Comparison of ENCODE assay signal across 22 cellular contexts in the genomic region with DNA sequence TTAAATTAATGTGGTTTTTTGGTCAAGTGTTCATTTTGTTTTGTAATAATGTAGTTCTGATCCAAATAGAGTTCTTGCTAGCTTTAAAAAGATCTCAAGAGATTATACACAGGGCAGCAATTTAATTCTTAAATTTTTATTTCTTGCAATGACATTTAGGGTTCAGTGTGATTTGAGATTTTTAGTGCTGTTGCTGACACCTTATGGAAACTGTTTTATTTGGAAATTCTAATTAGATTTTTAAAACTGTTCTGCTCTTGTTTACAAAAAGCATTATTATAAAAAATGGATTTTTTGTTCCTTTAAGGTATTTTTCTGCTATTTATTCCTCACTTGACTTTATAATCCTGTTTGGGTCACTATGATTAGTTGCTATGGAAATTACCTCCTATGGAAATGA.
DNase-seq lines count a peak whose midpoint lies in the region; ATAC-seq and TF ChIP-seq lines count a peak whose summit lies in the region.
"Had no signal": no experiment of that assay in that cellular context is flagged by ENCODE, and none has a peak within 500 bp of the region (broad histone marks: within the 10 kb centered on the region; RNA-seq: fewer than 3 reads in every experiment).

No MANE protein-coding gene starts in this region.

- H3K27ac ChIP-seq in neural progenitor cell, result no peak overlapping the region
- H3K27ac ChIP-seq: C4-2B, Peyer's patch had no signal

- no peaks in the 10 kb centered on the region for H3K9me3 ChIP-seq in Loucy (ENCODE audit: insufficient read depth, low read depth, low read length)
- no peaks in the 10 kb centered on the region for H3K9me3 ChIP-seq in neural progenitor cell (ENCODE audit: low read depth)
- H3K9me3 ChIP-seq: MG63, Peyer's patch had no signal

- H3K36me3 Mint-ChIP-seq in chondrocyte (ENCODE audit: low read depth), result no peaks in the 10 kb centered on the region
- peaks cover 5% of the 10 kb centered on the region for H3K36me3 Mint-ChIP-seq in neural progenitor cell

- H4K20me1 ChIP-seq in Loucy (ENCODE audit: insufficient read depth, low read length, poor library complexity, severe bottlenecking) (no peaks in the 10 kb centered on the region), neural progenitor cell (ENCODE audit: low read depth) (no peaks in the 10 kb centered on the region)

- no peak overlapping the region for H3K4me3 ChIP-seq in Loucy (ENCODE audit: low read length, poor library complexity, severe bottlenecking)
- H3K4me3 ChIP-seq in neural progenitor cell, result no peak overlapping the region
- H3K4me3 ChIP-seq: K562, MG63, Peyer's patch had no signal

- H3K4me1 Mint-ChIP-seq in chondrocyte (ENCODE audit: low read depth) (peaks cover 12% of the 10 kb centered on the region), neural progenitor cell (peaks cover 11% of the 10 kb centered on the region)

- no peaks in the 10 kb centered on the region for H3K27me3 ChIP-seq in Loucy (ENCODE audit: insufficient read depth, low read length, poor library complexity, severe bottlenecking)
- H3K27me3 ChIP-seq in neural progenitor cell, result no peaks in the 10 kb centered on the region
- H3K27me3 ChIP-seq: MG63, Peyer's patch had no signal

- H3K9me3 Mint-ChIP-seq in chondrocyte (ENCODE audit: low read depth), result no peaks in the 10 kb centered on the region
- no peaks in the 10 kb centered on the region for H3K9me3 Mint-ChIP-seq in neural progenitor cell
- H3K9me3 Mint-ChIP-seq: H9 had no signal

- no peaks in the 10 kb centered on the region for H3K9me2 ChIP-seq in Loucy (replicated peaks; ENCODE audit: low read depth, low read length)

- H3K79me2 ChIP-seq in Loucy (ENCODE audit: insufficient read depth, low read length) (no peaks in the 10 kb centered on the region), neural progenitor cell (ENCODE audit: low read depth) (no peaks in the 10 kb centered on the region)

- H3K36me3 ChIP-seq in Loucy (ENCODE audit: insufficient read depth, low read length) (peaks cover 5% of the 10 kb centered on the region; the same call in 1 of the 2 replicates), neural progenitor cell (peaks cover 17% of the 10 kb centered on the region)
- H3K36me3 ChIP-seq: MG63, Peyer's patch had no signal

- H3K27me3 Mint-ChIP-seq in chondrocyte (ENCODE audit: low read depth) (no peaks in the 10 kb centered on the region), neural progenitor cell (ENCODE audit: insufficient read depth, low read depth) (no peaks in the 10 kb centered on the region)
- H3K27me3 Mint-ChIP-seq: B cell had no signal

- H2AFZ ChIP-seq in Loucy (ENCODE audit: low read length) (no peak overlapping the region), neural progenitor cell (replicated peaks) (no peak overlapping the region)

- TF ChIP-seq CTCF in Loucy (conservative IDR thresholded peaks at IDR 0.05; ENCODE audit: low read length) (no peak; the same call in 1 of the 2 replicates), chondrocyte (IDR thresholded peaks at IDR 0.05) (peak; percentile 50), neural progenitor cell (IDR thresholded peaks at IDR 0.05) (no peak)

- H3K4me1 ChIP-seq in Loucy (ENCODE audit: insufficient read depth, low read length, poor library complexity, severe bottlenecking), result peaks cover 48% of the 10 kb centered on the region
- H3K4me1 ChIP-seq in neural progenitor cell, result no peaks in the 10 kb centered on the region
- H3K4me1 ChIP-seq: Peyer's patch had no signal

- H3K4me3 Mint-ChIP-seq in chondrocyte (ENCODE audit: unreplicated experiment) (no peak overlapping the region), neural progenitor cell (no peak overlapping the region)
- H3K4me3 Mint-ChIP-seq: B cell, H9 had no signal

- no peak for ATAC-seq in HG02852 (IDR thresholded peaks at IDR 0.05; ENCODE audit: unreplicated experiment)
- ATAC-seq: K562, SK-N-SH treated with all-trans-retinoic acid at 6 μM for 48 hours had no signal

- H3K27ac Mint-ChIP-seq in chondrocyte (ENCODE audit: unreplicated experiment) (no peak overlapping the region), neural progenitor cell (peak overlapping the region; percentile 24)
- H3K27ac Mint-ChIP-seq: H9 had no signal

- H3K4me2 ChIP-seq in Loucy (ENCODE audit: low read depth, low read length, poor library complexity, severe bottlenecking) (peak overlapping the region; percentile 2), neural progenitor cell (no peak overlapping the region)

- DNase-seq in chondrocyte (ENCODE audit: low spot score) (no peak), neural progenitor cell (ENCODE audit: low spot score) (no peak), GM19240 (ENCODE audit: insufficient read length, low spot score) (no peak), T1000 (lab: John Stamatoyannopoulos, UW) (no peak), SIG-M5 (lab: John Stamatoyannopoulos, UW) (no peak)
- DNase-seq: Calu3, H9, MG63, NCI-H1105 treated with DMSO at 0.1 percent for 48 hours, NCI-H146, NCI-H1930, NCI-H2107, NCI-H446 treated with DMSO at 0.1 percent for 48 hours, NCI-H526, NCI-H82, Peyer's patch had no signal

- H3K9ac ChIP-seq in Loucy (ENCODE audit: low read depth, low read length, poor library complexity, severe bottlenecking), result no peak overlapping the region
- H3K9ac ChIP-seq in neural progenitor cell, result no peak overlapping the region

- H3F3A ChIP-seq in Loucy (ENCODE audit: low read depth), result no peaks in the 10 kb centered on the region
- H3F3A ChIP-seq in neural progenitor cell (ENCODE audit: low read depth), result no peaks in the 10 kb centered on the region
